8 cellular contexts compared by ENCODE assay signal in the genomic region with DNA sequence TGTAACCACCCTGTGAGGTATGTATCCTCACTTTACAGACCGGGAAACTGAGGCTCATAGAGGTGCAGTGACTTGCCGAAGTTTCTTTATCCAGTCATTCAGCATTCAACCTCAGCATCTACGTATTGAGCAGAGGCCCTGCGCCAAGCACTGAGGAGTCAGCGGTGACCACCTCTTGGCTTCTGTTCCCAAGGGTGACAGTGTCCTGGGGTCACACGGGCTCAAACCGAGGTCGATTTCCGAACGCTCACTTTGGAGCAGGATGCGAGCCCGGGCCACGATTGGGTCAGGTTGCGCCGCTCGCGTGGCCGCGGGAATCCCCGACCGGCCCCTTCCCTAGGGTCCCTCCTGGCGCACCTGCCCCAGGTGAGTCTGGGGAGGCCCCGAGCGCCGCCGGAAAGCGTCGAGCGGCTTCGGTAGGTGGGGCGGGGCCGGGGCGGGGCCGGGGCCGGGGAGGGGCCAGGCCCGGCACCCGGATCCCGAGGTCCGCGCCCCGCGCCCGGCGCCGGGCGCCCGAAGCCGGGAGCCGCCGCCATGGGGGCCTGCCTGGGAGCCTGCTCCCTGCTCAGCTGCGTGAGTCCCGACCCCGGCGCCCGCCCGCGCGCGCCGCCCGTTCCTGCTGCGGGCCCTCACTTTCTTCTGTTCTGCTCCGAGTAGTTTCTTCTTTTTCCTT. TPM values are rescaled to one million over a fixed set of nuclear protein-coding genes. Genes with fewer than 3 reads are reported as not detected.
DNase-seq lines count a peak whose midpoint lies in the region; ATAC-seq and TF ChIP-seq lines count a peak whose summit lies in the region.

A gene (plus strand): TSS at position 482 of the 673 bp plus-strand sequence. CDS start 53 bp downstream, at position 535.

- peaks cover 0 to 5% (median 0%) of the 10 kb centered on the region in 7 donors for H3K9me3 Mint-ChIP-seq in CD4-positive, CD25-positive, alpha-beta regulatory T cell
- no peaks in the 10 kb centered on the region for H3K9me3 Mint-ChIP-seq in chondrocyte (ENCODE audit: low read depth)

- H4K20me1 ChIP-seq in OCI-LY7 (ENCODE audit: insufficient read depth, low read length): no peaks in the 10 kb centered on the region

- H2AFZ ChIP-seq in OCI-LY7 (ENCODE audit: low read length): 0 out of 2 replicates have a peak within 1 kb of the TSS, but pooled peaks have one; percentile 37

- H3K4me2 ChIP-seq in OCI-LY7 (ENCODE audit: low read length): peak within 1 kb of the TSS; percentile 83

- peaks cover 11% of the 10 kb centered on the region for H3K4me1 ChIP-seq in CD4-positive, CD25-positive, alpha-beta regulatory T cell (ENCODE audit: control insufficient read depth, insufficient read depth, low read length, poor library complexity, severe bottlenecking)
- peaks cover 7% of the 10 kb centered on the region for H3K4me1 ChIP-seq in OCI-LY7 (ENCODE audit: insufficient read depth, low read length, poor library complexity, severe bottlenecking)
- H3K4me1 ChIP-seq in thyroid gland: peaks cover 5 to 16% of the 10 kb centered on the region in 2 donors

- TF ChIP-seq POLR2A in lower leg skin (IDR thresholded peaks at IDR 0.05) (no peak), thyroid gland (IDR thresholded peaks at IDR 0.05) (peak; percentile 32 to 65)

- ATAC-seq in CD4-positive, CD25-positive, alpha-beta regulatory T cell (ENCODE audit: low read depth in 2 of 2): peak; percentile 17 to 48
- ATAC-seq in GM19397 (IDR thresholded peaks at IDR 0.05; ENCODE audit: unreplicated experiment): peak; percentile 55

- no peak within 1 kb of the TSS for H3K27ac ChIP-seq in CD4-positive, CD25-positive, alpha-beta regulatory T cell (ENCODE audit: insufficient read depth, low read length, poor library complexity, severe bottlenecking)
- H3K27ac ChIP-seq in OCI-LY7 (ENCODE audit: low read depth, low read length, poor library complexity, severe bottlenecking): no peak within 1 kb of the TSS
- H3K27ac ChIP-seq in thyroid gland: peak within 1 kb of the TSS; percentile 80 to 94 (median 84)

- H3K36me3 ChIP-seq in CD4-positive, CD25-positive, alpha-beta regulatory T cell (ENCODE audit: control insufficient read depth, insufficient read depth, low read length): no peaks in the 10 kb centered on the region
- H3K36me3 ChIP-seq in OCI-LY7 (ENCODE audit: insufficient read depth, low read length) (no peaks in the 10 kb centered on the region), thyroid gland (no peaks in the 10 kb centered on the region)

- H3K27me3 ChIP-seq in CD4-positive, CD25-positive, alpha-beta regulatory T cell (ENCODE audit: control insufficient read depth, insufficient read depth, low read length): peaks cover 33% of the 10 kb centered on the region
- no peaks in the 10 kb centered on the region for H3K27me3 ChIP-seq in thyroid gland

- WGBS in lower leg skin, 2 donors: 0 to 6% methylated on average over 13 to 31 of the region's 63 CpGs
- 1 to 6% methylated on average over 22 to 23 of the region's 63 CpGs for WGBS in thyroid gland, 2 donors

- no peaks in the 10 kb centered on the region for H3K9me3 ChIP-seq in CD4-positive, CD25-positive, alpha-beta regulatory T cell (ENCODE audit: control insufficient read depth in 2 of 2, low read length in 2 of 2)
- H3K9me3 ChIP-seq in OCI-LY7 (ENCODE audit: low read length) (no peaks in the 10 kb centered on the region), thyroid gland (no peaks in the 10 kb centered on the region)

- DNase-seq in CD4-positive, CD25-positive, alpha-beta regulatory T cell: peak in 1 of 3 donors; percentile 11
- DNase-seq in OCI-LY7 (ENCODE audit: low spot score): no peak
- no peak for DNase-seq in chondrocyte (ENCODE audit: low spot score)
- DNase-seq in lower leg skin (ENCODE audit: low spot score in 2 of 2): no peak
- DNase-seq in thyroid gland: peak; percentile 61 to 64
- no peak for DNase-seq in kidney glomerular epithelial cell (lab: John Stamatoyannopoulos, UW)
- DNase-seq in GDM1 (lab: John Stamatoyannopoulos, UW): no peak

- TF ChIP-seq CTCF in OCI-LY7 (conservative IDR thresholded peaks at IDR 0.05; ENCODE audit: low read length) (no peak), chondrocyte (IDR thresholded peaks at IDR 0.05) (no peak), lower leg skin (IDR thresholded peaks at IDR 0.05) (no peak), thyroid gland (IDR thresholded peaks at IDR 0.05) (no peak)

- BruUV-seq in OCI-LY7 (replicated peaks; lab: Mats Ljungman, UMichigan): no TSS peak

- no peak within 1 kb of the TSS for H3K4me3 ChIP-seq in CD4-positive, CD25-positive, alpha-beta regulatory T cell (ENCODE audit: low read depth, low read length)
- H3K4me3 ChIP-seq in OCI-LY7 (ENCODE audit: low read depth, low read length, poor library complexity, severe bottlenecking): peak within 1 kb of the TSS; percentile 66
- peak within 1 kb of the TSS; percentile 79 for H3K4me3 ChIP-seq in lower leg skin (ENCODE audit: low read depth, poor library complexity, severe bottlenecking)
- peak within 1 kb of the TSS; percentile 49 to 85 (median 80) for H3K4me3 ChIP-seq in thyroid gland (replicated peaks in 1 of 3)

- no peaks in the 10 kb centered on the region for H3K79me2 ChIP-seq in OCI-LY7 (ENCODE audit: insufficient read depth, low read depth, low read length)

- CTCF ChIA-PET in OCI-LY7 (lab: Charles Lee; ENCODE audit: unreplicated experiment): no interaction called here

- intact Hi-C loops in OCI-LY7 (cut with micrococcal nuclease; ENCODE audit: unreplicated experiment) (no loop called here), lower leg skin (cut with DNase I; ENCODE audit: low total_unique reads) (loop anchor here (10.0 kb wide), 1 partner anchor 132 kb away; no protein-coding TSS in a partner anchor), thyroid gland (cut with DNase I) (no loop called here)

- no peaks in the 10 kb centered on the region for H3K9me2 ChIP-seq in OCI-LY7 (ENCODE audit: insufficient read depth, low read length)

- no peaks in the 10 kb centered on the region for H3K36me3 Mint-ChIP-seq in CD4-positive, CD25-positive, alpha-beta regulatory T cell
- H3K36me3 Mint-ChIP-seq in chondrocyte (ENCODE audit: low read depth): no peaks in the 10 kb centered on the region

- POLR2A ChIA-PET in OCI-LY7 (lab: Charles Lee): interaction anchor here (0.6 kb wide), 1 partner anchor 19 kb away, joined by 3 read pairs; no protein-coding TSS in a partner anchor

- H3K27ac Mint-ChIP-seq in CD4-positive, CD25-positive, alpha-beta regulatory T cell: peak within 1 kb of the TSS in 1 of 3 donors; percentile 70
- peak within 1 kb of the TSS; percentile 34 for H3K27ac Mint-ChIP-seq in chondrocyte (ENCODE audit: unreplicated experiment)

- H3K4me1 Mint-ChIP-seq in CD4-positive, CD25-positive, alpha-beta regulatory T cell: peaks cover 0 to 11% (median 4%) of the 10 kb centered on the region in 4 donors
- H3K4me1 Mint-ChIP-seq in chondrocyte (ENCODE audit: low read depth): peaks cover 22% of the 10 kb centered on the region

- peaks cover 76% of the 10 kb centered on the region for H3K27me3 Mint-ChIP-seq in CD4-positive, CD25-positive, alpha-beta regulatory T cell
- H3K27me3 Mint-ChIP-seq in chondrocyte (ENCODE audit: low read depth): peaks cover 21% of the 10 kb centered on the region

- H3K4me3 Mint-ChIP-seq in CD4-positive, CD25-positive, alpha-beta regulatory T cell: peak within 1 kb of the TSS; percentile 86 to 92 (median 88)
- peak within 1 kb of the TSS; percentile 83 for H3K4me3 Mint-ChIP-seq in chondrocyte (ENCODE audit: unreplicated experiment)

RNA-seq across cellular contexts. Expression of the gene that starts here (rescaled TPM):
- total RNA-seq in CD4-positive, CD25-positive, alpha-beta regulatory T cell: not detected
- under 1 TPM in 1 of 4 donors, not detected in 3; 0.08 TPM for polyA plus RNA-seq in CD4-positive, CD25-positive, alpha-beta regulatory T cell
- total RNA-seq in OCI-LY7 (2014; rRNA removed; shearing (Covaris generic)): 0.82 and 3.5 TPM in 2 replicates
- total RNA-seq in OCI-LY7 (2022): 8.6 and 11.1 TPM in 2 replicates
- total RNA-seq in chondrocyte: 9.1 to 19.8 TPM (median 19.1 TPM) in 3 replicates
- 10 to 100 TPM; 51.4 to 85.4 (median 60.6) TPM for total RNA-seq in lower leg skin
- 10 to 100 TPM; 28.9 to 57.7 (median 37.7) TPM for total RNA-seq in thyroid gland

Comparison
In these comparisons a context has a peak if more than half of its experiments do, and no peak if none do; other contexts are left out.
1. Peak in ATAC-seq in CD4-positive, CD25-positive, alpha-beta regulatory T cell; RNA of the gene not detected or under 1 TPM.
2. DNase-seq: peak in thyroid gland (2 of 2); none in OCI-LY7 (single experiment), chondrocyte (single experiment), lower leg skin (0 of 2), kidney glomerular epithelial cell (single experiment) and GDM1 (single experiment).
3. H3K27ac ChIP-seq: peak in thyroid gland (3 of 3); none in CD4-positive, CD25-positive, alpha-beta regulatory T cell (single experiment) and OCI-LY7 (single experiment).
4. POLR2A ChIP-seq: peak in thyroid gland (2 of 2); none in lower leg skin (0 of 2).